ENCODE assay signal across 8 cellular contexts in genomic region chr11:133956650-133957633, GRCh38. TPM values are rescaled to one million over a fixed set of nuclear protein-coding genes. Genes with fewer than 3 reads are reported as not detected.
DNase-seq lines count a peak whose midpoint lies in the region; ATAC-seq, FAIRE-seq and TF ChIP-seq lines count a peak whose summit lies in the region.

A gene with protein sequence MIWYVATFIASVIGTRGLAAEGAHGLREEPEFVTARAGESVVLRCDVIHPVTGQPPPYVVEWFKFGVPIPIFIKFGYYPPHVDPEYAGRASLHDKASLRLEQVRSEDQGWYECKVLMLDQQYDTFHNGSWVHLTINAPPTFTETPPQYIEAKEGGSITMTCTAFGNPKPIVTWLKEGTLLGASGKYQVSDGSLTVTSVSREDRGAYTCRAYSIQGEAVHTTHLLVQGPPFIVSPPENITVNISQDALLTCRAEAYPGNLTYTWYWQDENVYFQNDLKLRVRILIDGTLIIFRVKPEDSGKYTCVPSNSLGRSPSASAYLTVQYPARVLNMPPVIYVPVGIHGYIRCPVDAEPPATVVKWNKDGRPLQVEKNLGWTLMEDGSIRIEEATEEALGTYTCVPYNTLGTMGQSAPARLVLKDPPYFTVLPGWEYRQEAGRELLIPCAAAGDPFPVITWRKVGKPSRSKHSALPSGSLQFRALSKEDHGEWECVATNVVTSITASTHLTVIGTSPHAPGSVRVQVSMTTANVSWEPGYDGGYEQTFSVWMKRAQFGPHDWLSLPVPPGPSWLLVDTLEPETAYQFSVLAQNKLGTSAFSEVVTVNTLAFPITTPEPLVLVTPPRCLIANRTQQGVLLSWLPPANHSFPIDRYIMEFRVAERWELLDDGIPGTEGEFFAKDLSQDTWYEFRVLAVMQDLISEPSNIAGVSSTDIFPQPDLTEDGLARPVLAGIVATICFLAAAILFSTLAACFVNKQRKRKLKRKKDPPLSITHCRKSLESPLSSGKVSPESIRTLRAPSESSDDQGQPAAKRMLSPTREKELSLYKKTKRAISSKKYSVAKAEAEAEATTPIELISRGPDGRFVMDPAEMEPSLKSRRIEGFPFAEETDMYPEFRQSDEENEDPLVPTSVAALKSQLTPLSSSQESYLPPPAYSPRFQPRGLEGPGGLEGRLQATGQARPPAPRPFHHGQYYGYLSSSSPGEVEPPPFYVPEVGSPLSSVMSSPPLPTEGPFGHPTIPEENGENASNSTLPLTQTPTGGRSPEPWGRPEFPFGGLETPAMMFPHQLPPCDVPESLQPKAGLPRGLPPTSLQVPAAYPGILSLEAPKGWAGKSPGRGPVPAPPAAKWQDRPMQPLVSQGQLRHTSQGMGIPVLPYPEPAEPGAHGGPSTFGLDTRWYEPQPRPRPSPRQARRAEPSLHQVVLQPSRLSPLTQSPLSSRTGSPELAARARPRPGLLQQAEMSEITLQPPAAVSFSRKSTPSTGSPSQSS (N-terminal part only) (minus strand): TSS chr11:133956968. CDS start chr11:133956754, 214 bp downstream.

- H3K14ac ChIP-seq in H1 (ENCODE audit: insufficient read length): no peak within 1 kb of the TSS

- H3K4me1 ChIP-seq in H1 (replicated peaks in 1 of 4; ENCODE audit: control insufficient read depth in 3 of 4, insufficient read depth in 4 of 4, low read length in 3 of 4): peaks cover 7 to 36% (median 21%) of the 10 kb centered on the region in 4 experiments
- H3K4me1 ChIP-seq in mesodermal cell (ENCODE audit: control insufficient read depth, insufficient read depth, low read length, poor library complexity, severe bottlenecking): peaks cover 10% of the 10 kb centered on the region

- no peak for TF ChIP-seq CTCF in H1 (IDR thresholded peaks at IDR 0.05; ENCODE audit: control extremely low read depth in 1 of 3, insufficient read depth in 1 of 3, low read depth in 1 of 3, low read length in 3 of 3)

- peak within 1 kb of the TSS; percentile 76; the same call in 1 of the 2 replicates for H2BK5ac ChIP-seq in H1 (ENCODE audit: low read depth, low read length)

- DNase-seq in 8988T (peak; percentile 100), NCI-H446 (lab: John Stamatoyannopoulos, UW) (peak; percentile 86 to 92), H1 (ENCODE audit: low read depth in 1 of 2, low spot score in 2 of 2) (peak; percentile 47 to 96)
- DNase-seq in activated CD8-positive, alpha-beta memory T cell treated with anti-CD3 and anti-CD28 coated beads, Interleukin-2, amount 50 U/mL, for 1 hour (ENCODE audit: extremely low read depth): peak; percentile 69
- DNase-seq in stimulated activated CD8-positive, alpha-beta memory T cell treated with anti-CD3 and anti-CD28 coated beads, Interleukin-15, amount 100 ng/mL, for 24 hours (ENCODE audit: low read depth): peak; percentile 75

- H2BK15ac ChIP-seq in H1 (ENCODE audit: low read length): 0 out of 2 replicates have a peak within 1 kb of the TSS, but pooled peaks have one; percentile 99

- peak within 1 kb of the TSS; percentile 9 to 64 (median 51) for H3K9ac ChIP-seq in H1 (replicated peaks in 1 of 4; ENCODE audit: extremely low read depth in 1 of 4, low read depth in 3 of 4, low read length in 3 of 4)

- TF ChIP-seq POLR2A in H1 (IDR thresholded peaks at IDR 0.05; ENCODE audit: control extremely low read depth in 1 of 2, low read depth in 2 of 2, low read length in 2 of 2): peak in 1 of 2 experiments; percentile 35; a peak in 1 of 3 replicates

- H3K18ac ChIP-seq in H1 (ENCODE audit: extremely low read depth, low read length): peak within 1 kb of the TSS; percentile 99

- no peak within 1 kb of the TSS for H2AK5ac ChIP-seq in H1 (ENCODE audit: low read depth, low read length)

- H3K9me3 ChIP-seq in H1 (ENCODE audit: insufficient read depth in 2 of 2, low read depth in 1 of 2, low read length in 1 of 2) (no peaks in the 10 kb centered on the region; a peak in 1 of 4 replicates), mesodermal cell (ENCODE audit: control insufficient read depth, low read length) (no peaks in the 10 kb centered on the region)

- H2BK120ac ChIP-seq in H1 (replicated peaks; ENCODE audit: low read depth, low read length): peak within 1 kb of the TSS; percentile 87

- peak within 1 kb of the TSS; percentile 90 for H4K8ac ChIP-seq in H1 (ENCODE audit: extremely low read depth, insufficient read depth, low read length)

- 2% methylated on average over 59 of the region's 100 CpGs; no CpG with 5 or more reads in 1 of the 2 experiments for WGBS in H1 (ENCODE audit: extremely low coverage in 1 of 2, insufficient coverage in 1 of 2, insufficient read length in 1 of 2, insufficient replicate concordance in 2 of 2, low coverage in 1 of 2, low lambda C conversion rate in 2 of 2, missing lambda C conversion rate in 1 of 2), 2 experiments
- WGBS in mesodermal cell (ENCODE audit: insufficient coverage in 2 of 2), 2 experiments: 1% methylated on average over 82 to 95 of the region's 100 CpGs

- no peaks in the 10 kb centered on the region; a peak in 1 of 8 replicates for H3K36me3 ChIP-seq in H1 (ENCODE audit: control insufficient read depth in 2 of 4, insufficient read depth in 4 of 4, low read length in 3 of 4)
- no peaks in the 10 kb centered on the region for H3K36me3 ChIP-seq in mesodermal cell (ENCODE audit: control insufficient read depth, insufficient read depth, low read length)

- peak within 1 kb of the TSS; percentile 85 for H2BK12ac ChIP-seq in H1 (ENCODE audit: low read depth, low read length)

- peaks cover 17% of the 10 kb centered on the region; the same call in 1 of the 2 replicates for H3K79me1 ChIP-seq in H1 (ENCODE audit: low read depth, low read length)

- ATAC-seq in GM18520 (IDR thresholded peaks at IDR 0.05; ENCODE audit: unreplicated experiment) (peak; percentile 97), HG03064 (IDR thresholded peaks at IDR 0.05; ENCODE audit: low read depth, unreplicated experiment) (peak; percentile 98)

- peaks cover 0 to 25% (median 17%) of the 10 kb centered on the region in 4 experiments; a peak in 6 of 7 replicates for H3K27me3 ChIP-seq in H1 (replicated peaks in 1 of 4; ENCODE audit: control insufficient read depth in 3 of 4, extremely low read depth in 1 of 4, insufficient read depth in 3 of 4, low read length in 3 of 4)

- H3K23ac ChIP-seq in H1 (ENCODE audit: insufficient read length): no peak within 1 kb of the TSS

- no peak within 1 kb of the TSS for H3K4ac ChIP-seq in H1 (replicated peaks; ENCODE audit: insufficient read length, low read depth, low read length)

- peak within 1 kb of the TSS; percentile 92 for H4K5ac ChIP-seq in H1 (ENCODE audit: insufficient read length, low read depth, low read length)

- H3K4me3 ChIP-seq in H1 (ENCODE audit: extremely low read depth in 1 of 4, insufficient read depth in 2 of 4, low read depth in 3 of 4, low read length in 4 of 4): peak within 1 kb of the TSS; percentile 79 to 89 (median 84)
- H3K4me3 ChIP-seq in mesodermal cell (ENCODE audit: extremely low read depth, insufficient read depth, low read length, poor library complexity, severe bottlenecking): peak within 1 kb of the TSS; percentile 56

- no peak for TF ChIP-seq RAD21 in H1 (IDR thresholded peaks at IDR 0.05 in 1 of 2, conservative IDR thresholded peaks at IDR 0.05 in 1 of 2; ENCODE audit: low read depth in 2 of 2, low read length in 2 of 2)

- H2BK20ac ChIP-seq in H1 (ENCODE audit: low read length): no peak within 1 kb of the TSS; the same call in 1 of the 2 replicates

- no peak for TF ChIP-seq EP300 in H1 (IDR thresholded peaks at IDR 0.05; ENCODE audit: borderline replicate concordance in 1 of 2, low read depth in 2 of 2, low read length in 2 of 2)

- H3K79me2 ChIP-seq in H1 (ENCODE audit: control insufficient read depth in 1 of 2, insufficient read depth in 2 of 2, low read length in 2 of 2): peaks cover 3 to 35% of the 10 kb centered on the region in 2 experiments; a peak in 3 of 4 replicates

- H2AFZ ChIP-seq in H1 (ENCODE audit: low read length): peak within 1 kb of the TSS; percentile 95

- H4K91ac ChIP-seq in H1 (replicated peaks; ENCODE audit: insufficient read length, low read length): peak within 1 kb of the TSS; percentile 90

- H4K20me1 ChIP-seq in H1 (replicated peaks in 1 of 2; ENCODE audit: control insufficient read depth in 1 of 2, insufficient read depth in 2 of 2, low read length in 2 of 2): peaks cover 21 to 30% of the 10 kb centered on the region in 2 experiments

- POLR2A ChIA-PET in H1 (lab: Charles Lee; ENCODE audit: partially characterized antibody): interaction anchor here (2.7 kb wide), 1 partner anchor 10 kb away, joined by 16 read pairs; no protein-coding TSS in a partner anchor

- FAIRE-seq in H1 (lab: Jason Lieb, UNC): no peak

- H3K27ac ChIP-seq in H1 (ENCODE audit: low read depth, low read length) (0 out of 2 replicates have a peak within 1 kb of the TSS, but pooled peaks have one; percentile 37), mesodermal cell (ENCODE audit: low read depth, low read length, severe bottlenecking) (no peak within 1 kb of the TSS)

- peaks cover 11% of the 10 kb centered on the region for H3K23me2 ChIP-seq in H1 (ENCODE audit: low read depth, low read length)

- peak within 1 kb of the TSS; percentile 77 to 98 for H3K4me2 ChIP-seq in H1 (ENCODE audit: insufficient read depth in 1 of 2, low read depth in 2 of 2, low read length in 2 of 2)

- CTCF ChIA-PET in H1 (lab: Charles Lee; ENCODE audit: partially characterized antibody): interaction anchor here (1.0 to 3.2 kb wide), 3 partner anchors 8 to 878 kb away, joined by 3 to 14 read pairs (median 6); no protein-coding TSS in a partner anchor

- peak within 1 kb of the TSS; percentile 48 for H3K56ac ChIP-seq in H1 (replicated peaks; ENCODE audit: insufficient read length, low read depth, low read length)

TF ChIP-seq in H1, 55 proteins besides CTCF, POLR2A, EP300 and RAD21 (continues in another document):
- 0 out of 2 replicates have a peak, but pooled peaks have one; percentile 6 for TF ChIP-seq SUZ12 (IDR thresholded peaks at IDR 0.05; ENCODE audit: low read length)
- no peak for TF ChIP-seq TAF7 (optimal IDR thresholded peaks at IDR 0.05; ENCODE audit: borderline replicate concordance, low read depth, low read length)
- TF ChIP-seq POLR2AphosphoS5 (IDR thresholded peaks at IDR 0.05; ENCODE audit: low read depth, low read length): peak; percentile 40; the same call in 1 of the 2 replicates
- 0 out of 2 replicates have a peak, but pooled peaks have one; percentile 23 for TF ChIP-seq YY1 (IDR thresholded peaks at IDR 0.05; ENCODE audit: low read depth, low read length)
- TF ChIP-seq POU5F1 (IDR thresholded peaks at IDR 0.05; ENCODE audit: low read depth, low read length): no peak
- TF ChIP-seq CHD1 (IDR thresholded peaks at IDR 0.05; ENCODE audit: low read depth, low read length): no peak

RNA-seq across cellular contexts. Expression of the gene that starts here (rescaled TPM):
- 42.3 and 49.2 TPM in 2 replicates for total RNA-seq in H1 (2021; fragmentation: NEBNext Ultra II Directional; extraction: Animal tissue kit (Norgen Biotek cat#: 25700))
- 16.5 and 23.6 TPM in 2 replicates for polyA plus RNA-seq in H1 (2011; rRNA removed)
- 15.7 TPM for polyA plus RNA-seq in H1 (2011; cell fraction: cytosol; rRNA removed)
- polyA plus RNA-seq in H1 (2011; cell fraction: nucleus; rRNA removed): 61.7 TPM
- 13.6 to 23.1 TPM (median 21.3 TPM) in 4 replicates for polyA plus RNA-seq in H1 (2012, experiment 1 of 2)
- polyA plus RNA-seq in H1 (2012, experiment 2 of 2): 8.1 TPM
- 15.1 TPM for polyA plus RNA-seq in H1 (2013, experiment 1 of 2)
- 14.1 TPM for polyA plus RNA-seq in H1 (2013, experiment 2 of 2)
- polyA minus RNA-seq in H1 (2011; rRNA and poly(A)+ RNA removed): 73.6 and 79.6 TPM in 2 replicates
- polyA minus RNA-seq in H1 (2011; cell fraction: cytosol; rRNA and poly(A)+ RNA removed): 29.4 TPM
- 44.5 TPM for polyA minus RNA-seq in H1 (2011; cell fraction: nucleus; rRNA and poly(A)+ RNA removed)
- 7.9 TPM for polyA plus RNA-seq in mesodermal cell (2013, experiment 1 of 2)
- 2.5 TPM for polyA plus RNA-seq in mesodermal cell (2013, experiment 2 of 2)
